8 cellular contexts compared by ENCODE assay signal in the genomic region with DNA sequence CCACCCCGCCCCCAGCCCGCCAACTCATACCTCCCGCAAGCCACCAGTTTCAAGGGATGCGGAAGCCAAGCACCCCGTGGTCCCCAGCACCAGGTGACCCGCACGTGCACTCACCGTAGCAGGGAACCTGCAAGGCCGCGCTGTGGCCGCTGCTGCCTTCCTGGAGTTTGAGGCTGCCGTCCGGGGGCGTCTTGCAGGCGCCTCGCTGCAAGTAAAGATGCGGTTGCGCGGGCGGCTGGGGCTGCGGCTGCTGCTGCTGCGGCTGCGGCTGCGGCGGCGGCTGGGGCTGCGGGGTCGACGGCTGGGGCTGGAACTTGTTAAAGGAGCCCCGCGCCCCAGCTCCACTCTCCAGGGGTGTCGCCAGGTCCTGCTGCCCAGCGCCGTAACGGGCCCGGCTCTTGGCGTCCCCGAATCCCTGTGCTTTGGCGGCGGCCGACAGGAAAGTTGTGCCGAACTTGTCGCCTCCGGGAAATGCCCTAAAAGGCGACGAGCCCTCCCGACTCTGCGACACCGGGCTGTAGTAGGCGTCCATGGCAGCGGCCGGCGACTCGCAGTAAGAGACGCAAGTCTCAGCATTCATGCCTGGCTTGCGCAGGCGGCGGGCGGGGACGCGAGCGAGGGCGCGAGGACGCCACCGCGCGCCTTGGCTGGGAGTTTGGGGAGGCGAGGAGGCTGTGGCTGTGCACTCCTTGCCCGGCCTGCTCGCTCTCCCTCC. TPM values are rescaled to one million over a fixed set of nuclear protein-coding genes. Genes with fewer than 3 reads are reported as not detected.
DNase-seq lines count a peak whose midpoint lies in the region; ATAC-seq and TF ChIP-seq lines count a peak whose summit lies in the region.

ALX4 (minus strand) TSS at position 657 of the 715 bp plus-strand sequence; CDS start at position 580, 77 bp downstream.

- no peaks in the 10 kb centered on the region for H3K79me1 ChIP-seq in mesenchymal stem cell (replicated peaks; ENCODE audit: low read length, poor library complexity, severe bottlenecking)

- intact Hi-C loops in Calu3 (cut with micrococcal nuclease; ENCODE audit: unreplicated experiment) (no loop called here), posterior vena cava (cut with DNase I) (no loop called here)

- H2BK12ac ChIP-seq in mesenchymal stem cell (ENCODE audit: low read length in 2 of 2): no peak within 1 kb of the TSS

- no peak within 1 kb of the TSS for H2BK5ac ChIP-seq in mesenchymal stem cell (ENCODE audit: low read depth, low read length, poor library complexity, severe bottlenecking)

- WGBS in mesenchymal stem cell: under 1% methylated on average over 56 of the region's 71 CpGs

- CTCF ChIA-PET in Calu3 (lab: Charles Lee): no interaction called here

- H3K36me3 Mint-ChIP-seq in Calu3 (ENCODE audit: insufficient read depth, unreplicated experiment): peaks cover 8% of the 10 kb centered on the region
- H3K36me3 Mint-ChIP-seq in brain: no peaks in the 10 kb centered on the region

- no TSS peak for BruUV-seq in Calu3 (replicated peaks; lab: Mats Ljungman, UMichigan)

- H3K4me3 ChIP-seq in mesenchymal stem cell (ENCODE audit: insufficient read depth in 1 of 2, low read depth in 1 of 2, low read length in 2 of 2): peak within 1 kb of the TSS in 1 of 2 experiments; percentile 65

- peak within 1 kb of the TSS in 1 of 2 experiments; percentile 3 for H3K23ac ChIP-seq in mesenchymal stem cell (ENCODE audit: low read length in 2 of 2)

- H3K4me1 ChIP-seq in mesenchymal stem cell (ENCODE audit: control insufficient read depth, insufficient read depth, low read depth, low read length): peaks cover 17% of the 10 kb centered on the region

- H2BK15ac ChIP-seq in mesenchymal stem cell (ENCODE audit: low read depth, poor library complexity, severe bottlenecking): no peak within 1 kb of the TSS

- H3K9me3 ChIP-seq in mesenchymal stem cell (ENCODE audit: control insufficient read depth, low read length): no peaks in the 10 kb centered on the region

- H3K4ac ChIP-seq in mesenchymal stem cell (ENCODE audit: low read depth in 1 of 2, low read length in 2 of 2): no peak within 1 kb of the TSS

- H3K4me3 Mint-ChIP-seq in Calu3 (ENCODE audit: low read depth, unreplicated experiment): peak within 1 kb of the TSS; percentile 14
- H3K4me3 Mint-ChIP-seq in brain: peak within 1 kb of the TSS; percentile 78 to 86 (median 80)

- H3K27ac ChIP-seq in mesenchymal stem cell (ENCODE audit: low read length, poor library complexity, severe bottlenecking): no peak within 1 kb of the TSS

- no peak within 1 kb of the TSS for H2AFZ ChIP-seq in mesenchymal stem cell (ENCODE audit: low read depth, low read length)

- H3K27ac Mint-ChIP-seq in Calu3 (ENCODE audit: unreplicated experiment) (no peak within 1 kb of the TSS), brain (peak within 1 kb of the TSS in 1 of 5 experiments; percentile 75)

- H3K4me2 ChIP-seq in mesenchymal stem cell (ENCODE audit: low read length, poor library complexity, severe bottlenecking): peak within 1 kb of the TSS; percentile 68

- no peak within 1 kb of the TSS for H4K91ac ChIP-seq in mesenchymal stem cell (ENCODE audit: low read length)

- H3K36me3 ChIP-seq in mesenchymal stem cell (ENCODE audit: control insufficient read depth in 1 of 2, insufficient read depth in 2 of 2, low read depth in 1 of 2, low read length in 2 of 2): no peaks in the 10 kb centered on the region

- H3K27me3 Mint-ChIP-seq in Calu3 (ENCODE audit: unreplicated experiment) (peaks cover 100% of the 10 kb centered on the region), brain (peaks cover 100% of the 10 kb centered on the region)

- H3K14ac ChIP-seq in mesenchymal stem cell (ENCODE audit: low read length in 2 of 2): no peak within 1 kb of the TSS

- H2AK5ac ChIP-seq in mesenchymal stem cell (ENCODE audit: low read length, severe bottlenecking): no peak within 1 kb of the TSS

- no peaks in the 10 kb centered on the region for H3K9me3 Mint-ChIP-seq in Calu3 (ENCODE audit: low read depth, unreplicated experiment)
- peaks cover 0 to 12% (median 8%) of the 10 kb centered on the region in 5 experiments for H3K9me3 Mint-ChIP-seq in brain

- H3K4me1 Mint-ChIP-seq in Calu3 (ENCODE audit: low read depth, unreplicated experiment): peaks cover 10% of the 10 kb centered on the region
- H3K4me1 Mint-ChIP-seq in brain: peaks cover 42% of the 10 kb centered on the region

- no peak within 1 kb of the TSS for H3K18ac ChIP-seq in mesenchymal stem cell (ENCODE audit: low read depth in 1 of 2, low read length in 2 of 2)

- H3K27me3 ChIP-seq in mesenchymal stem cell (ENCODE audit: control insufficient read depth in 1 of 2, insufficient read depth in 1 of 2, low read length in 2 of 2): peaks cover 95 to 100% of the 10 kb centered on the region in 2 experiments

- TF ChIP-seq CTCF in Calu3 (IDR thresholded peaks at IDR 0.05; ENCODE audit: unreplicated experiment) (no peak), brain (conservative IDR thresholded peaks at IDR 0.05) (no peak)

- H4K8ac ChIP-seq in mesenchymal stem cell (ENCODE audit: low read length): no peak within 1 kb of the TSS

- ATAC-seq in HG03025 (IDR thresholded peaks at IDR 0.05; ENCODE audit: low FRiP score, unreplicated experiment) (no peak), GM18861 (IDR thresholded peaks at IDR 0.05; ENCODE audit: unreplicated experiment) (no peak)

- H3K9ac ChIP-seq in mesenchymal stem cell (ENCODE audit: low read length): no peak within 1 kb of the TSS

- DNase-seq in Calu3 (no peak), NCI-H1092 treated with DMSO at 0.1 percent for 48 hours (lab: John Stamatoyannopoulos, UW) (peak; percentile 50), mesenchymal stem cell (no peak), ureter (ENCODE audit: low spot score) (no peak), posterior vena cava (ENCODE audit: low spot score) (no peak)

- H2BK120ac ChIP-seq in mesenchymal stem cell (ENCODE audit: low read depth, low read length): no peak within 1 kb of the TSS

RNA-seq across cellular contexts. Expression of gene ALX4, which starts in this region (rescaled TPM):
- total RNA-seq in Calu3 (2022) (not detected in 2 replicates), ureter (not detected), posterior vena cava (not detected)
- 0.19 TPM for polyA plus RNA-seq in brain (ENCODE audit: insufficient read depth, low read depth, low replicate concordance)
- not detected for polyA plus RNA-seq in mesenchymal stem cell (2013, experiment 1 of 2)
- not detected for polyA plus RNA-seq in mesenchymal stem cell (2013, experiment 2 of 2)
